ENCODE assay signal across 8 cellular contexts in genomic region chr11:70202898-70203748, GRCh38. TPM values are rescaled to one million over a fixed set of nuclear protein-coding genes. Genes with fewer than 3 reads are reported as not detected.
A peak's percentile ranks its signal among the peaks of the same experiment; 100 is the strongest.
DNase-seq lines count a peak whose midpoint lies in the region; ATAC-seq and TF ChIP-seq lines count a peak whose summit lies in the region.

Gene FADD (plus strand): TSS chr11:70203296. CDS start chr11:70203460, 164 bp downstream.

- H3K9me3 ChIP-seq in HUES64 (ENCODE audit: insufficient read depth, low read depth, low read length) (no peaks in the 10 kb centered on the region; the same call in 1 of the 2 replicates), mucosa of stomach (ENCODE audit: control insufficient read depth, low read length) (no peaks in the 10 kb centered on the region)

- TF ChIP-seq POLR2A in erythroblast (IDR thresholded peaks at IDR 0.05; ENCODE audit: low read length): peak; percentile 86

- peak; percentile 91 for DNase-seq in Caki2 (ENCODE audit: low read depth)
- peak; percentile 100 for DNase-seq in OCI-M1 (lab: John Stamatoyannopoulos, UW)
- DNase-seq in activated T-cell treated with anti-CD3 and anti-CD28 coated beads for 48 hours (ENCODE audit: low read depth): peak; percentile 86
- DNase-seq in erythroblast (lab: John Stamatoyannopoulos, UW): peak; percentile 93 to 95
- DNase-seq in stimulated activated CD8-positive, alpha-beta memory T cell treated with anti-CD3 and anti-CD28 coated beads, Interleukin-4, amount 100 ng/mL, for 48 hours: peak; percentile 91

- H3K4me1 ChIP-seq in HUES64 (ENCODE audit: insufficient read depth, low read length): peaks cover 7% of the 10 kb centered on the region
- H3K4me1 ChIP-seq in mucosa of stomach (ENCODE audit: control insufficient read depth, insufficient read depth, low read length): peaks cover 25% of the 10 kb centered on the region

- peak; percentile 60 for ATAC-seq in GM21381 (IDR thresholded peaks at IDR 0.05; ENCODE audit: unreplicated experiment)

- peak within 1 kb of the TSS; percentile 96 for H3K4me3 ChIP-seq in HUES64 (ENCODE audit: low read length)
- H3K4me3 ChIP-seq in mucosa of stomach (ENCODE audit: low read length): peak within 1 kb of the TSS; percentile 87

- under 1% methylated on average over 91 of the region's 91 CpGs for WGBS in HUES64

- in situ Hi-C loops in Caki2 (cut with HindIII; ENCODE audit: low pct_unique_long_range_greater_than_20kb, low sequenced_read_pairs): no loop called here

- H3K27ac ChIP-seq in HUES64 (ENCODE audit: low read depth, low read length): peak within 1 kb of the TSS; percentile 89

- H3K9ac ChIP-seq in HUES64 (ENCODE audit: low read depth, low read length): peak within 1 kb of the TSS; percentile 98
- peak within 1 kb of the TSS; percentile 94 for H3K9ac ChIP-seq in mucosa of stomach (ENCODE audit: low read length)

- peaks cover 35% of the 10 kb centered on the region for H3K36me3 ChIP-seq in HUES64 (ENCODE audit: insufficient read depth, low read length)
- peaks cover 6% of the 10 kb centered on the region for H3K36me3 ChIP-seq in mucosa of stomach (ENCODE audit: control insufficient read depth, insufficient read depth, low read length)

- no peaks in the 10 kb centered on the region for H3K27me3 ChIP-seq in HUES64 (ENCODE audit: insufficient read depth, low read length)
- no peaks in the 10 kb centered on the region for H3K27me3 ChIP-seq in mucosa of stomach (ENCODE audit: control insufficient read depth, insufficient read depth, low read length)

RNA-seq across cellular contexts. Expression of gene FADD, which starts in this region (rescaled TPM):
- total RNA-seq in Caki2 (2014; rRNA removed; shearing (Covaris generic); ENCODE audit: low replicate concordance): 62.4 and 93.2 TPM in 2 replicates
- 39.6 TPM for polyA plus RNA-seq in HUES64 (2013, experiment 1 of 2)
- polyA plus RNA-seq in HUES64 (2013, experiment 2 of 2): 40.8 TPM

Comparison
In these comparisons a context has a peak if more than half of its experiments do, and no peak if none do; other contexts are left out.
1. Peak in every context shown above with its lines: DNase-seq, ATAC-seq, H3K4me3 ChIP-seq and H3K27ac ChIP-seq.